ENCODE assay signal across 9 cellular contexts in genomic region chr1:24191860-24192259, GRCh38. TPM values are rescaled to one million over a fixed set of nuclear protein-coding genes. Genes with fewer than 3 reads are reported as not detected.
DNase-seq lines count a peak whose midpoint lies in the region; ATAC-seq and TF ChIP-seq lines count a peak whose summit lies in the region.
"Had no signal": no experiment of that assay in that cellular context is flagged by ENCODE, and none has a peak within 500 bp of the region (broad histone marks: within the 10 kb centered on the region; RNA-seq: fewer than 3 reads in every experiment).

No MANE protein-coding gene starts in this region.

- no peak overlapping the region for H3K4me3 ChIP-seq in ACC112 (ENCODE audit: low read depth, low read length)
- H3K4me3 ChIP-seq in epithelial cell of proximal tubule (ENCODE audit: low read depth, low read length), result no peak overlapping the region

- no peaks in the 10 kb centered on the region for H3K79me2 ChIP-seq in ACC112 (ENCODE audit: control insufficient read depth, insufficient read depth, low read length, unreplicated experiment)

- no peak overlapping the region for H3K27ac Mint-ChIP-seq in progenitor cell of endocrine pancreas

- DNase-seq in GM20000 (ENCODE audit: low spot score) (peak; percentile 83), SIG-M5 (lab: John Stamatoyannopoulos, UW) (peak; percentile 36), epithelial cell of proximal tubule (ENCODE audit: low read depth) (peak; percentile 22), NCI-H82 treated with DMSO at 0.1 percent for 48 hours (lab: John Stamatoyannopoulos, UW; ENCODE audit: unreplicated experiment) (no peak), NCI-H345 (lab: John Stamatoyannopoulos, UW) (no peak), progenitor cell of endocrine pancreas (ENCODE audit: low spot score, unreplicated experiment) (no peak)

- peaks cover 20% of the 10 kb centered on the region for H3K4me1 ChIP-seq in ACC112 (ENCODE audit: control insufficient read depth, insufficient read depth, low read length, unreplicated experiment)

- peaks cover 3% of the 10 kb centered on the region for H3K27me3 Mint-ChIP-seq in progenitor cell of endocrine pancreas

- no peaks in the 10 kb centered on the region for H3K36me3 Mint-ChIP-seq in progenitor cell of endocrine pancreas (ENCODE audit: insufficient read depth)

- no peaks in the 10 kb centered on the region for H3K36me3 ChIP-seq in ACC112 (ENCODE audit: insufficient read depth, low read length)

- no peaks in the 10 kb centered on the region for H3K27me3 ChIP-seq in ACC112 (ENCODE audit: insufficient read depth, low read length)

- no peak overlapping the region for H2AFZ ChIP-seq in ACC112 (ENCODE audit: low read length, unreplicated experiment)

- no peaks in the 10 kb centered on the region for H3K9me3 Mint-ChIP-seq in progenitor cell of endocrine pancreas (ENCODE audit: low read depth)

- H3K4me3 Mint-ChIP-seq in progenitor cell of endocrine pancreas (ENCODE audit: low read depth), result no peak overlapping the region

- no peak for ATAC-seq in HG02623 (IDR thresholded peaks at IDR 0.05; ENCODE audit: unreplicated experiment)

- TF ChIP-seq CTCF in GM20000 (IDR thresholded peaks at IDR 0.05; ENCODE audit: extremely low read depth, missing control alignments) (no peak), epithelial cell of proximal tubule (conservative IDR thresholded peaks at IDR 0.05; ENCODE audit: low read depth, low read length) (no peak), progenitor cell of endocrine pancreas (IDR thresholded peaks at IDR 0.05; ENCODE audit: unreplicated experiment) (no peak)

- peaks cover 4% of the 10 kb centered on the region for H3K4me1 Mint-ChIP-seq in progenitor cell of endocrine pancreas (ENCODE audit: low read depth)

- peak overlapping the region; percentile 46; the same call in 1 of the 2 replicates for H3K27ac ChIP-seq in ACC112 (ENCODE audit: low read depth, low read length)

RNA-seq across cellular contexts. Expression of gene IFNLR1, which starts 4.8 kb away (rescaled TPM):
- total RNA-seq in epithelial cell of proximal tubule (3.6 and 4.2 TPM in 2 replicates), progenitor cell of endocrine pancreas (19.6 and 21.2 TPM in 2 replicates)

RNA-seq across cellular contexts. Expression of gene IL22RA1, which starts 48.9 kb away (rescaled TPM):
- total RNA-seq in epithelial cell of proximal tubule (0.07 TPM in 1 of 2 replicates, not detected in the other), progenitor cell of endocrine pancreas (0.13 and 0.26 TPM in 2 replicates)
- total RNA-seq: temporal lobe had no signal

Comparison
In these comparisons a context has a peak if more than half of its experiments do, and no peak if none do; other contexts are left out.
1. DNase-seq: peak in GM20000 (single experiment), SIG-M5 (single experiment) and epithelial cell of proximal tubule (single experiment); none in NCI-H82 treated with DMSO at 0.1 percent for 48 hours (single experiment), NCI-H345 (single experiment) and progenitor cell of endocrine pancreas (single experiment).